17 cellular contexts compared by ENCODE assay signal in the genomic region with DNA sequence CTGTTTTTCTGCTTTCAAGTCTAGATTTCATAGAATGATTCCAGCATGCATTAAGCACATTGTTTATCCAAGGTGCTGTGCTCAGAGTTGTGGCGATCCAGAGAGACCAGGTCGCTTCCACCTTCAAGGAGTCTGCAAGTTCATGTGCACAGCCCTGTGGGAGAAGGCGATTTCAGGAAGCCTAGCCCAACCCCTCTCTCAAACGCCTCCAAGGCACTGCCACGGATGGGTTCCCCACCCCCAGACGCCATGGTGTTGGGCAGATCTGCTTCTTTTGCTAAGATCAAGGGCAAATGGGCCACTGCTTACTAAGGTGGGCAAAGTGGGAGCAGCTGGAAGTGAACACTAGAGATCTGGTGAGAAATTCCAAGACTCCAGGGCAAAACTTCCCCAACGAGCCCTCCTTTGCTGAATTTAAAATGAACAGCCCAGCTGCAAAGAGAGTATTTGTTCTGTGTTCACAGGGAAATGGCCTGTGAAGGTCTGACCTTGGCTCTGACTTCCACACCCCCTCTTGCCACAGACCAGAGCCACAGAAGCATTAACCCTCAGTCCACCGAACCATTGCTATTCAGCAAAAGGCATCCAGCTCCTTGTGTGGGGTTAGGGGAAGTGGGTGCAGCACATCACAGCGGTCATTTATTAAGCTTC. TPM values are rescaled to one million over a fixed set of nuclear protein-coding genes. Genes with fewer than 3 reads are reported as not detected.
DNase-seq lines count a peak whose midpoint lies in the region; ATAC-seq and TF ChIP-seq lines count a peak whose summit lies in the region.
"Had no signal": no experiment of that assay in that cellular context is flagged by ENCODE, and none has a peak within 500 bp of the region (broad histone marks: within the 10 kb centered on the region; RNA-seq: fewer than 3 reads in every experiment).

No MANE protein-coding gene starts in this region.

- 64% methylated on average over 9 of the region's 9 CpGs for WGBS in liver
- WGBS in testis, 2 donors: 45 to 48% methylated on average over 9 of the region's 9 CpGs

- H3K36me3 ChIP-seq in liver (ENCODE audit: control insufficient read depth in 4 of 4, insufficient read depth in 3 of 4, low read depth in 1 of 4, low read length in 3 of 4) (no peaks in the 10 kb centered on the region), testis (ENCODE audit: low read depth, missing control alignments) (no peaks in the 10 kb centered on the region)
- H3K36me3 ChIP-seq: thoracic aorta had no signal

- no peak for ATAC-seq in HG02870 (IDR thresholded peaks at IDR 0.05; ENCODE audit: unreplicated experiment)
- ATAC-seq: natural killer cell treated with Interleukin-12 subunit alpha and Interleukin-12 subunit beta and Interleukin-15 and Interleukin-18, amount 100 ng/mL, for 72 hours had no signal

- no peak for TF ChIP-seq RAD21 in liver (IDR thresholded peaks at IDR 0.05)

- H3K9me3 ChIP-seq in liver (ENCODE audit: control insufficient read depth in 4 of 4, low read length in 3 of 4): no peaks in the 10 kb centered on the region
- H3K9me3 ChIP-seq in testis: no peaks in the 10 kb centered on the region
- H3K9me3 ChIP-seq: thoracic aorta had no signal

- H3K27me3 Mint-ChIP-seq in chondrocyte (ENCODE audit: low read depth): no peaks in the 10 kb centered on the region

- peaks cover 63% of the 10 kb centered on the region for H3K4me1 Mint-ChIP-seq in chondrocyte (ENCODE audit: low read depth)

- intact Hi-C loops in testis (cut with DNase I; ENCODE audit: low total_unique reads): no loop called here

- H3K4me3 ChIP-seq in liver (ENCODE audit: low read depth in 1 of 3, low read length in 3 of 3): no peak overlapping the region
- no peak overlapping the region for H3K4me3 ChIP-seq in testis
- H3K4me3 ChIP-seq: thoracic aorta had no signal

- H3K4me3 Mint-ChIP-seq in chondrocyte (ENCODE audit: unreplicated experiment): no peak overlapping the region
- H3K4me3 Mint-ChIP-seq: activated naive CD8-positive, alpha-beta T cell; natural killer cell treated with Interleukin-12 subunit alpha and Interleukin-12 subunit beta and Interleukin-15 and Interleukin-18, amount 100 ng/mL, for 72 hours had no signal

- TF ChIP-seq POLR2A in testis (IDR thresholded peaks at IDR 0.05): no peak

- TF ChIP-seq CTCF in chondrocyte (IDR thresholded peaks at IDR 0.05): no peak
- TF ChIP-seq CTCF in liver (IDR thresholded peaks at IDR 0.05; ENCODE audit: low read depth, low read length, missing input control): no peak
- no peak for TF ChIP-seq CTCF in testis (IDR thresholded peaks at IDR 0.05)

- peak overlapping the region; percentile 95 for H3K27ac Mint-ChIP-seq in chondrocyte (ENCODE audit: unreplicated experiment)

- no peak overlapping the region for H3K9ac ChIP-seq in liver (ENCODE audit: low read depth in 1 of 2, low read length in 2 of 2)

- H3K27ac ChIP-seq in liver (ENCODE audit: low read depth in 1 of 2, low read length in 2 of 2) (peak overlapping the region in 1 of 2 donors; percentile 40), testis (peak overlapping the region; percentile 23 to 33)

- H3K27me3 ChIP-seq in liver (ENCODE audit: control insufficient read depth in 4 of 4, insufficient read depth in 4 of 4, low read length in 3 of 4) (no peaks in the 10 kb centered on the region), testis (no peaks in the 10 kb centered on the region)

- DNase-seq in RPMI7951 (ENCODE audit: low read depth) (peak; percentile 55), chondrocyte (ENCODE audit: low spot score) (no peak), testis (no peak), NCI-H510A treated with DMSO at 0.1 percent for 48 hours (lab: John Stamatoyannopoulos, UW) (no peak)
- no peak for DNase-seq in stimulated activated CD4-positive, alpha-beta T cell treated with anti-CD3 and anti-CD28 coated beads, Interleukin-12 subunit alpha, Interleukin-12 subunit beta, amount 100 ng/mL, for 4 hours
- DNase-seq: EL; hippocampal formation; NCI-H187; NCI-H2227 treated with DMSO at 0.1 percent for 48 hours; stimulated activated CD4-positive, alpha-beta T cell treated with anti-CD3 and anti-CD28 coated beads, Interleukin-15, amount 100 ng/mL, for 24 hours had no signal

- H3K9me3 Mint-ChIP-seq in chondrocyte (ENCODE audit: low read depth): no peaks in the 10 kb centered on the region
- H3K9me3 Mint-ChIP-seq: natural killer cell treated with Interleukin-12 subunit alpha and Interleukin-12 subunit beta and Interleukin-15 and Interleukin-18, amount 100 ng/mL, for 72 hours had no signal

- no peaks in the 10 kb centered on the region for H3K36me3 Mint-ChIP-seq in chondrocyte (ENCODE audit: low read depth)
- H3K36me3 Mint-ChIP-seq: activated naive CD8-positive, alpha-beta T cell; natural killer cell treated with Interleukin-12 subunit alpha and Interleukin-12 subunit beta and Interleukin-15 and Interleukin-18, amount 100 ng/mL, for 72 hours had no signal

- H3K4me1 ChIP-seq in liver (ENCODE audit: control insufficient read depth in 4 of 4, insufficient read depth in 4 of 4, low read length in 3 of 4): peaks cover 6 to 28% (median 19%) of the 10 kb centered on the region in 4 donors
- H3K4me1 ChIP-seq in testis: peaks cover 25% of the 10 kb centered on the region

TF ChIP-seq in liver, 16 proteins besides CTCF, POLR2A, EP300 and RAD21:
- TF ChIP-seq EGR1 (IDR thresholded peaks at IDR 0.05; ENCODE audit: low read depth in 2 of 2) (no peak), FOXA2 (IDR thresholded peaks at IDR 0.05) (no peak), NR2F2 (IDR thresholded peaks at IDR 0.05) (no peak), HNF4G (IDR thresholded peaks at IDR 0.05) (no peak), FOXA1 (IDR thresholded peaks at IDR 0.05) (no peak), RXRA (IDR thresholded peaks at IDR 0.05) (peak; percentile 34 to 57), YY1 (IDR thresholded peaks at IDR 0.05) (peak; percentile 58), GABPA (IDR thresholded peaks at IDR 0.05 in 1 of 2, conservative IDR thresholded peaks at IDR 0.05 in 1 of 2) (no peak), ZBTB33 (IDR thresholded peaks at IDR 0.05) (no peak), JUND (IDR thresholded peaks at IDR 0.05) (no peak), HNF4A (conservative IDR thresholded peaks at IDR 0.05) (peak; percentile 49 to 59), REST (IDR thresholded peaks at IDR 0.05) (no peak), TAF1 (conservative IDR thresholded peaks at IDR 0.05) (no peak), SP1 (IDR thresholded peaks at IDR 0.05) (peak; percentile 48)
- TF ChIP-seq, protein P1, sequence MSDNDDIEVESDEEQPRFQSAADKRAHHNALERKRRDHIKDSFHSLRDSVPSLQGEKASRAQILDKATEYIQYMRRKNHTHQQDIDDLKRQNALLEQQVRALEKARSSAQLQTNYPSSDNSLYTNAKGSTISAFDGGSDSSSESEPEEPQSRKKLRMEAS (IDR thresholded peaks at IDR 0.05): no peak
- TF ChIP-seq, protein P2, sequence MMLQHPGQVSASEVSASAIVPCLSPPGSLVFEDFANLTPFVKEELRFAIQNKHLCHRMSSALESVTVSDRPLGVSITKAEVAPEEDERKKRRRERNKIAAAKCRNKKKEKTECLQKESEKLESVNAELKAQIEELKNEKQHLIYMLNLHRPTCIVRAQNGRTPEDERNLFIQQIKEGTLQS (IDR thresholded peaks at IDR 0.05): no peak

RNA-seq across cellular contexts. Expression of gene ZBTB7C, which starts 45.1 kb away (rescaled TPM):
- 0.10 and 0.12 TPM in 2 replicates for total RNA-seq in RPMI7951 (2014; rRNA removed; shearing (Covaris generic))
- total RNA-seq in chondrocyte: 1.00 to 4.4 TPM (median 1.4 TPM) in 3 replicates
- 1 to 10 TPM in 1 of 2 donors, under 1 TPM in 1; 0.19 to 1.1 TPM for total RNA-seq in liver
- polyA plus RNA-seq in liver: under 1 TPM; 0.22 to 0.67 TPM
- 10 to 100 TPM; 42.4 to 65.4 TPM for total RNA-seq in testis
- polyA plus RNA-seq in testis (ENCODE audit: insufficient read depth, low read depth, low replicate concordance): 14.1 TPM
- total RNA-seq: fibroblast of villous mesenchyme; M059J; natural killer cell treated with Interleukin-12 subunit alpha and Interleukin-12 subunit beta and Interleukin-15 and Interleukin-18, amount 100 ng/mL, for 72 hours had no signal
